ENCODE assay signal across 7 cellular contexts in the genomic region with DNA sequence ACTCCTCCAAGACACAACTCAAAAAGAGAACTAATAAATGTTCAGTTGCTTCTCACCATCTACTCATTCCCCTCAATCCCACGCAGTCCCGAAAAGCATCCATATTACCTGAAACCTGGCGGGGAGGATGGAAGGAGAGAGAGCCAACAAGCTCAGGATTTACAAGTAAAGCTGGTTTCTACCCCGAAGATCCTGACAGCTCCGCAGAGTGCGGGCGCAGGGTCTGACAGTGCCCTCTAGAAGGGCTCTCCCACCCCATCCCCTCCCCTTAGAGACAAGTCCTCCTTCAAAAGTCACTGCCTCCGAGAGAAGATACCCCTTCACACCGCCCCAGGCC. TPM values are rescaled to one million over a fixed set of nuclear protein-coding genes. Genes with fewer than 3 reads are reported as not detected.
A peak's percentile ranks its signal among the peaks of the same experiment; 100 is the strongest.
DNase-seq lines count a peak whose midpoint lies in the region; ATAC-seq and TF ChIP-seq lines count a peak whose summit lies in the region.

No MANE protein-coding gene starts in this region.

- no peak overlapping the region for H4K8ac ChIP-seq in H9 (replicated peaks; ENCODE audit: insufficient read length, low read depth, low read length)

- H3K4me1 ChIP-seq in H9 (ENCODE audit: insufficient read depth, low read length) (no peaks in the 10 kb centered on the region), endodermal cell (ENCODE audit: control insufficient read depth, insufficient read depth, low read length) (no peaks in the 10 kb centered on the region), osteoblast (ENCODE audit: insufficient read depth, low read length) (peaks cover 41% of the 10 kb centered on the region)

- H3K27me3 ChIP-seq in H9 (ENCODE audit: insufficient read depth, low read length) (no peaks in the 10 kb centered on the region), endodermal cell (ENCODE audit: control insufficient read depth, insufficient read depth, low read length, poor library complexity, severe bottlenecking) (no peaks in the 10 kb centered on the region), osteoblast (ENCODE audit: insufficient read depth, low read length) (no peaks in the 10 kb centered on the region)

- H3K23ac ChIP-seq in H9 (ENCODE audit: insufficient read length, low read depth, low read length): no peak overlapping the region

- peak overlapping the region in 2 of 3 experiments; percentile 99 to 100; a peak in 3 of 7 replicates for H3K27ac Mint-ChIP-seq in H9
- peak overlapping the region; percentile 98 for H3K27ac Mint-ChIP-seq in endodermal cell

- no peak overlapping the region for H4K91ac ChIP-seq in H9 (ENCODE audit: insufficient read length, low read depth, low read length)

- no CpG with 5 or more reads among the region's 9 CpGs for WGBS in H9 (ENCODE audit: extremely low coverage, insufficient read length, low lambda C conversion rate)
- WGBS in endodermal cell (ENCODE audit: insufficient coverage in 1 of 2, insufficient read length in 1 of 2), 2 experiments: 0 to 1% methylated on average over 3 to 9 of the region's 9 CpGs

- H3K36me3 Mint-ChIP-seq in H9 (ENCODE audit: insufficient read depth in 1 of 3, low read depth in 3 of 3) (peaks cover 0 to 5% (median 0%) of the 10 kb centered on the region in 3 experiments; a peak in 3 of 7 replicates), endodermal cell (ENCODE audit: low read depth) (peaks cover 2% of the 10 kb centered on the region)

- peaks cover 2% of the 10 kb centered on the region for H3K23me2 ChIP-seq in H9 (ENCODE audit: insufficient read length, low read depth, low read length, poor library complexity, severe bottlenecking)

- no peak overlapping the region for H2BK15ac ChIP-seq in H9 (ENCODE audit: low read depth, low read length)

- H2BK12ac ChIP-seq in H9 (ENCODE audit: insufficient read length, low read depth, low read length): no peak overlapping the region

- H3K18ac ChIP-seq in H9 (ENCODE audit: insufficient read length, low read depth, low read length): no peak overlapping the region

- no peak overlapping the region for H2AK5ac ChIP-seq in H9 (ENCODE audit: insufficient read length, low read length)

- H3K36me3 ChIP-seq in endodermal cell (ENCODE audit: control insufficient read depth, insufficient read depth, low read length) (no peaks in the 10 kb centered on the region), osteoblast (ENCODE audit: insufficient read depth, low read length) (no peaks in the 10 kb centered on the region)

- H3K27ac ChIP-seq in H9 (ENCODE audit: insufficient read length, low read depth, low read length) (no peak overlapping the region), endodermal cell (ENCODE audit: low read depth, low read length) (peak overlapping the region; percentile 97), osteoblast (ENCODE audit: low read depth, low read length) (peak overlapping the region; percentile 98)

- no peak overlapping the region for H2AFZ ChIP-seq in H9 (ENCODE audit: low read length)
- no peak overlapping the region for H2AFZ ChIP-seq in osteoblast (ENCODE audit: low read length)

- H3K79me2 ChIP-seq in H9 (ENCODE audit: insufficient read depth, low read length) (peaks cover 31% of the 10 kb centered on the region), osteoblast (ENCODE audit: insufficient read depth, low read length) (peaks cover 62% of the 10 kb centered on the region)

- peak overlapping the region; percentile 98 for H3K4me3 ChIP-seq in endodermal cell (ENCODE audit: low read length)
- H3K4me3 ChIP-seq in osteoblast (ENCODE audit: insufficient read depth, low read length): peak overlapping the region; percentile 100

- TF ChIP-seq CTCF in H9 (conservative IDR thresholded peaks at IDR 0.05): no peak
- no peak for TF ChIP-seq CTCF in endodermal cell (conservative IDR thresholded peaks at IDR 0.05)
- TF ChIP-seq CTCF in osteoblast (IDR thresholded peaks at IDR 0.05; ENCODE audit: extremely low read depth, low read depth, low read length): no peak

- ATAC-seq in HG03045 (IDR thresholded peaks at IDR 0.05; ENCODE audit: unreplicated experiment): no peak

- H3K9ac ChIP-seq in H9 (ENCODE audit: extremely low read depth, insufficient read length, low read length) (peak overlapping the region; percentile 79), endodermal cell (ENCODE audit: extremely low read depth, low read length, poor library complexity, severe bottlenecking) (peak overlapping the region; percentile 94)

- H3K79me1 ChIP-seq in H9 (ENCODE audit: insufficient read depth, low read depth, low read length, poor library complexity, severe bottlenecking): peaks cover 11% of the 10 kb centered on the region

- H4K5ac ChIP-seq in H9 (ENCODE audit: insufficient read length, low read depth, low read length): no peak overlapping the region

- H3T11ph ChIP-seq in H9 (ENCODE audit: low read length): no peak overlapping the region

- peak overlapping the region; percentile 85 for H3K4me2 ChIP-seq in H9 (ENCODE audit: insufficient read depth, insufficient read length, low read length)
- H3K4me2 ChIP-seq in osteoblast (ENCODE audit: insufficient read depth, low read length): peak overlapping the region; percentile 91

- H2BK20ac ChIP-seq in H9 (ENCODE audit: low read depth, low read length, poor library complexity, severe bottlenecking): no peak overlapping the region

- DNase-seq in H9 (no peak), SK-N-DZ (ENCODE audit: low spot score) (peak; percentile 12), endodermal cell (no peak), osteoblast (ENCODE audit: insufficient read length, low spot score, missing footprints) (peak; percentile 31), AG08395 (ENCODE audit: low spot score) (no peak), DMS79 treated with DMSO at 0.1 percent for 48 hours (lab: John Stamatoyannopoulos, UW) (no peak)

- H3K56ac ChIP-seq in H9 (ENCODE audit: insufficient read length, low read depth, low read length): no peak overlapping the region

- H3K4ac ChIP-seq in H9 (ENCODE audit: low read depth, low read length): no peak overlapping the region

- H3K4me1 Mint-ChIP-seq in H9: peaks cover 28 to 42% of the 10 kb centered on the region in 2 experiments
- peaks cover 38% of the 10 kb centered on the region for H3K4me1 Mint-ChIP-seq in endodermal cell

- H3K14ac ChIP-seq in H9 (ENCODE audit: insufficient read depth, low read length): no peak overlapping the region

- no peak overlapping the region for H2BK120ac ChIP-seq in H9 (ENCODE audit: low read depth, low read length, poor library complexity, severe bottlenecking)

- no peaks in the 10 kb centered on the region for H4K20me1 ChIP-seq in H9 (ENCODE audit: control insufficient read depth, insufficient read depth, insufficient read length)
- H4K20me1 ChIP-seq in osteoblast (ENCODE audit: insufficient read depth, low read length): peaks cover 49% of the 10 kb centered on the region

- H3K9me3 Mint-ChIP-seq in H9: no peaks in the 10 kb centered on the region; a peak in 1 of 5 replicates
- no peaks in the 10 kb centered on the region for H3K9me3 Mint-ChIP-seq in endodermal cell

- no peaks in the 10 kb centered on the region for H3K27me3 Mint-ChIP-seq in H9 (ENCODE audit: low read depth)
- H3K27me3 Mint-ChIP-seq in endodermal cell (ENCODE audit: insufficient read depth): no peaks in the 10 kb centered on the region

- H3K4me3 Mint-ChIP-seq in H9 (peak overlapping the region; percentile 98 to 100), endodermal cell (peak overlapping the region; percentile 96)

- H3K9me3 ChIP-seq in H9 (ENCODE audit: control insufficient read depth, low read depth, low read length) (no peaks in the 10 kb centered on the region), endodermal cell (ENCODE audit: control insufficient read depth, low read length) (no peaks in the 10 kb centered on the region), osteoblast (ENCODE audit: low read depth, low read length) (no peaks in the 10 kb centered on the region)

- no peak overlapping the region for H2BK5ac ChIP-seq in H9 (ENCODE audit: insufficient read length, low read length)

RNA-seq across cellular contexts. Expression of gene RAB1A, which starts 0.7 kb away (rescaled TPM):
- total RNA-seq in H9 (2021): 112 and 119 TPM in 2 replicates
- 74.7 and 78.9 TPM in 2 replicates for polyA plus RNA-seq in SK-N-DZ (2014; cell fraction: cytosol; rRNA removed)
- polyA plus RNA-seq in SK-N-DZ (2014; cell fraction: nucleus; rRNA removed): 46.5 and 46.9 TPM in 2 replicates
- total RNA-seq in endodermal cell: 100 to 1,000 TPM; 122 to 125 TPM
- polyA plus RNA-seq in endodermal cell (2013, experiment 1 of 2): 164 TPM
- 157 TPM for polyA plus RNA-seq in endodermal cell (2013, experiment 2 of 2)
- total RNA-seq in osteoblast: 72.7 and 78.1 TPM in 2 replicates

Comparison
In these comparisons a context has a peak if more than half of its experiments do, and no peak if none do; other contexts are left out.
1. DNase-seq: peak in SK-N-DZ (single experiment) and osteoblast (single experiment); none in H9 (single experiment), endodermal cell (single experiment), AG08395 (single experiment) and DMS79 treated with DMSO at 0.1 percent for 48 hours (single experiment).